In the genomic region with DNA sequence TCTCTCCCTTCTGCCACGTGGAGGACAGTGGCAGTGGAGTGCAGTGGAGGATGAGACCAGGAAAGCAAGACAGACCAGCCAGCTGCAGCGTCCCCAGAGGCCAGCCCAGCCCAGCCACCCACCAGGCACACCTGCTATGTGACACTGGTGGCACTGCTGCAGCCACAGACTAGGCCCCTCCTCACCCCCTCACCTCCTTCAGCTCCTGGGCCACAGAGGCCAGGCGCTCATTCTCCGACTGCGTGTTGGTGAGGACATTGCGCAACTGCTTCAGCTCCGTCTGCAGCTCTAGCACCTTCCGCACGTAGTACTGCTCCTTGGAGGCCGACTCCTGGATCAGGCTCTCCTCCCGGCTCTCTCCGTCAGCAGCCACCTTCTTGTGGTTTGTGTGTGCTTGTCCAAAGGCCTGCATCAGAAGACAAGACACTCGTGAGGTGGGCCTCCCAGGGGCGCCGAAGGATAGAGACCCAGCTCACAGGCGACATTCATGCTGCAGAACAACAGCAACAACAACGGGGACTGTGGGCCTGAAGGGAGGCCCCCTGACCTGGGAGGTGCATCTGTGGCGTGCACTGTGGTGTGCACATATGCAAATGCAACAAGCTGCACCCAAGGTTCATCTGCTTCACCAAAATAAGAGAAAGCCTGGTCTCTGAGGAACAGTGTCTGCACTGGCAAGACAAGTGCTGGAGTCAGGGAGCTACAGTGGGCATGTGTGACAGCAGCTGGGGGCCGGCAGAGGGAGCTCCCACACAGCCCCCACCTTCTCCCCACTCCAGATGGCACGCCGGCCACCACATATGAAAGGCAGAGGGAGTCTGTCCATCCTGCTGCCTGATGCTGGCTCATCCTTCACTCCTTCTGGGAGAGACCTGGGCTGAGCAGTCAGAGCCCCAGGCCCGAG, we compare ENCODE assay signal across 2 cellular contexts.
TF ChIP-seq lines count a peak whose summit lies in the region.

No MANE protein-coding gene starts in this region.

TF ChIP-seq in HCT116, 20 proteins besides CTCF, POLR2A, EP300 and RAD21:
- TF ChIP-seq, protein P1, sequence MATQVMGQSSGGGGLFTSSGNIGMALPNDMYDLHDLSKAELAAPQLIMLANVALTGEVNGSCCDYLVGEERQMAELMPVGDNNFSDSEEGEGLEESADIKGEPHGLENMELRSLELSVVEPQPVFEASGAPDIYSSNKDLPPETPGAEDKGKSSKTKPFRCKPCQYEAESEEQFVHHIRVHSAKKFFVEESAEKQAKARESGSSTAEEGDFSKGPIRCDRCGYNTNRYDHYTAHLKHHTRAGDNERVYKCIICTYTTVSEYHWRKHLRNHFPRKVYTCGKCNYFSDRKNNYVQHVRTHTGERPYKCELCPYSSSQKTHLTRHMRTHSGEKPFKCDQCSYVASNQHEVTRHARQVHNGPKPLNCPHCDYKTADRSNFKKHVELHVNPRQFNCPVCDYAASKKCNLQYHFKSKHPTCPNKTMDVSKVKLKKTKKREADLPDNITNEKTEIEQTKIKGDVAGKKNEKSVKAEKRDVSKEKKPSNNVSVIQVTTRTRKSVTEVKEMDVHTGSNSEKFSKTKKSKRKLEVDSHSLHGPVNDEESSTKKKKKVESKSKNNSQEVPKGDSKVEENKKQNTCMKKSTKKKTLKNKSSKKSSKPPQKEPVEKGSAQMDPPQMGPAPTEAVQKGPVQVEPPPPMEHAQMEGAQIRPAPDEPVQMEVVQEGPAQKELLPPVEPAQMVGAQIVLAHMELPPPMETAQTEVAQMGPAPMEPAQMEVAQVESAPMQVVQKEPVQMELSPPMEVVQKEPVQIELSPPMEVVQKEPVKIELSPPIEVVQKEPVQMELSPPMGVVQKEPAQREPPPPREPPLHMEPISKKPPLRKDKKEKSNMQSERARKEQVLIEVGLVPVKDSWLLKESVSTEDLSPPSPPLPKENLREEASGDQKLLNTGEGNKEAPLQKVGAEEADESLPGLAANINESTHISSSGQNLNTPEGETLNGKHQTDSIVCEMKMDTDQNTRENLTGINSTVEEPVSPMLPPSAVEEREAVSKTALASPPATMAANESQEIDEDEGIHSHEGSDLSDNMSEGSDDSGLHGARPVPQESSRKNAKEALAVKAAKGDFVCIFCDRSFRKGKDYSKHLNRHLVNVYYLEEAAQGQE (IDR thresholded peaks at IDR 0.05; ENCODE audit: low read depth): no peak
- TF ChIP-seq, protein P2, sequence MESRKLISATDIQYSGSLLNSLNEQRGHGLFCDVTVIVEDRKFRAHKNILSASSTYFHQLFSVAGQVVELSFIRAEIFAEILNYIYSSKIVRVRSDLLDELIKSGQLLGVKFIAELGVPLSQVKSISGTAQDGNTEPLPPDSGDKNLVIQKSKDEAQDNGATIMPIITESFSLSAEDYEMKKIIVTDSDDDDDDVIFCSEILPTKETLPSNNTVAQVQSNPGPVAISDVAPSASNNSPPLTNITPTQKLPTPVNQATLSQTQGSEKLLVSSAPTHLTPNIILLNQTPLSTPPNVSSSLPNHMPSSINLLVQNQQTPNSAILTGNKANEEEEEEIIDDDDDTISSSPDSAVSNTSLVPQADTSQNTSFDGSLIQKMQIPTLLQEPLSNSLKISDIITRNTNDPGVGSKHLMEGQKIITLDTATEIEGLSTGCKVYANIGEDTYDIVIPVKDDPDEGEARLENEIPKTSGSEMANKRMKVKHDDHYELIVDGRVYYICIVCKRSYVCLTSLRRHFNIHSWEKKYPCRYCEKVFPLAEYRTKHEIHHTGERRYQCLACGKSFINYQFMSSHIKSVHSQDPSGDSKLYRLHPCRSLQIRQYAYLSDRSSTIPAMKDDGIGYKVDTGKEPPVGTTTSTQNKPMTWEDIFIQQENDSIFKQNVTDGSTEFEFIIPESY (IDR thresholded peaks at IDR 0.05; ENCODE audit: extremely low read depth, insufficient replicate concordance, low read length): no peak
- TF ChIP-seq EZH2phosphoT487 (IDR thresholded peaks at IDR 0.05; ENCODE audit: borderline replicate concordance): no peak
- no peak for TF ChIP-seq ELF1 (IDR thresholded peaks at IDR 0.05; ENCODE audit: borderline replicate concordance, low read depth)
- TF ChIP-seq SRF (IDR thresholded peaks at IDR 0.05; ENCODE audit: low read depth): no peak
- no peak for TF ChIP-seq CBX3 (IDR thresholded peaks at IDR 0.05; ENCODE audit: low read depth)
- TF ChIP-seq ZFX (IDR thresholded peaks at IDR 0.05): no peak
- TF ChIP-seq POLR2AphosphoS5 (IDR thresholded peaks at IDR 0.05; ENCODE audit: low read depth, low read length): no peak
- TF ChIP-seq, protein P3, sequence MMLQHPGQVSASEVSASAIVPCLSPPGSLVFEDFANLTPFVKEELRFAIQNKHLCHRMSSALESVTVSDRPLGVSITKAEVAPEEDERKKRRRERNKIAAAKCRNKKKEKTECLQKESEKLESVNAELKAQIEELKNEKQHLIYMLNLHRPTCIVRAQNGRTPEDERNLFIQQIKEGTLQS (IDR thresholded peaks at IDR 0.05): no peak
- TF ChIP-seq FOSL1 (IDR thresholded peaks at IDR 0.05; ENCODE audit: low read depth): no peak
- no peak for TF ChIP-seq EGR1 (IDR thresholded peaks at IDR 0.05; ENCODE audit: low read depth)
- no peak for TF ChIP-seq JUND (IDR thresholded peaks at IDR 0.05)
- TF ChIP-seq YY1 (IDR thresholded peaks at IDR 0.05; ENCODE audit: extremely low read depth, insufficient replicate concordance, low read depth, low read length): no peak
- TF ChIP-seq EZH2 (IDR thresholded peaks at IDR 0.05): no peak
- TF ChIP-seq SP1 (IDR thresholded peaks at IDR 0.05; ENCODE audit: low read depth): no peak
- TF ChIP-seq, protein P4, sequence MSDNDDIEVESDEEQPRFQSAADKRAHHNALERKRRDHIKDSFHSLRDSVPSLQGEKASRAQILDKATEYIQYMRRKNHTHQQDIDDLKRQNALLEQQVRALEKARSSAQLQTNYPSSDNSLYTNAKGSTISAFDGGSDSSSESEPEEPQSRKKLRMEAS (IDR thresholded peaks at IDR 0.05): no peak
- no peak for TF ChIP-seq CEBPB (IDR thresholded peaks at IDR 0.05; ENCODE audit: low read depth)
- no peak for TF ChIP-seq ZNF274 (IDR thresholded peaks at IDR 0.05; ENCODE audit: low read depth, low read length)

TF ChIP-seq in endothelial cell of umbilical vein, 7 proteins besides CTCF, POLR2A, EP300 and RAD21:
- TF ChIP-seq MYC (IDR thresholded peaks at IDR 0.05; ENCODE audit: low read depth, low read length): no peak
- no peak for TF ChIP-seq FOS (IDR thresholded peaks at IDR 0.05; ENCODE audit: borderline replicate concordance, insufficient read depth, low read length)
- TF ChIP-seq GATA2 (IDR thresholded peaks at IDR 0.05; ENCODE audit: insufficient read depth, insufficient read length, low read depth, low read length): no peak
- TF ChIP-seq, protein P4 (IDR thresholded peaks at IDR 0.05; ENCODE audit: insufficient read depth, insufficient read length): no peak
- no peak for TF ChIP-seq POLR2AphosphoS5 (IDR thresholded peaks at IDR 0.05; ENCODE audit: insufficient read depth, low read depth, low read length)
- no peak for TF ChIP-seq JUN (IDR thresholded peaks at IDR 0.05; ENCODE audit: borderline replicate concordance, insufficient read depth, insufficient read length, low read depth)
- TF ChIP-seq EZH2 (IDR thresholded peaks at IDR 0.05; ENCODE audit: borderline replicate concordance, low read depth, low read length, severe bottlenecking): no peak
